ENCODE assay signal across 1 cellular context in genomic region chr17:63519972-63520882, GRCh38.
A peak's percentile ranks its signal among the peaks of the same experiment; 100 is the strongest.
TF ChIP-seq lines count a peak whose summit lies in the region.

No MANE protein-coding gene starts in this region.

TF ChIP-seq in HepG2, 621 proteins besides CTCF, POLR2A, EP300 and RAD21 (continues in another document):
- TF ChIP-seq RFX3 (CRISPR knock-in tag; IDR thresholded peaks at IDR 0.05), result peak; percentile 74
- peak; percentile 78 for TF ChIP-seq MYPOP (CRISPR knock-in tag; IDR thresholded peaks at IDR 0.05)
- TF ChIP-seq MED13 (CRISPR knock-in tag; IDR thresholded peaks at IDR 0.05), result no peak
- TF ChIP-seq PHF5A (CRISPR knock-in tag; IDR thresholded peaks at IDR 0.05; ENCODE audit: low read depth, unreplicated experiment), result peak; percentile 50
- TF ChIP-seq, protein P1, sequence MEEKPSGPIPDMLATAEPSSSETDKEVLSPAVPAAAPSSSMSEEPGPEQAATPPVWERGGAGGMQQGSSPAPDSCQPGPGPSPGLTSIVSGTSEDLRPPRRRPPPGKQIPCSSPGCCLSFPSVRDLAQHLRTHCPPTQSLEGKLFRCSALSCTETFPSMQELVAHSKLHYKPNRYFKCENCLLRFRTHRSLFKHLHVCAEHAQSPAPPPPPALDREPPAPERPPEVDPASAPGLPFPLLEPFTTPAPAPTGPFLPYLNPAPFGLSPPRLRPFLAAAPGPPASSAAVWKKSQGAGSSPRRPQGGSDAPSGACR (CRISPR knock-in tag; IDR thresholded peaks at IDR 0.05), result peak; percentile 91; the same call in 1 of the 2 replicates
- no peak for TF ChIP-seq U2AF2 (IDR thresholded peaks at IDR 0.05; ENCODE audit: low read depth, low read length)
- peak; percentile 5 to 82; a peak in 3 of 4 replicates for TF ChIP-seq REST (IDR thresholded peaks at IDR 0.05; ENCODE audit: borderline replicate concordance in 1 of 2, low read depth in 1 of 2, low read length in 2 of 2)
- TF ChIP-seq ZNF20 (CRISPR knock-in tag; IDR thresholded peaks at IDR 0.05), result no peak
- TF ChIP-seq, protein P2, sequence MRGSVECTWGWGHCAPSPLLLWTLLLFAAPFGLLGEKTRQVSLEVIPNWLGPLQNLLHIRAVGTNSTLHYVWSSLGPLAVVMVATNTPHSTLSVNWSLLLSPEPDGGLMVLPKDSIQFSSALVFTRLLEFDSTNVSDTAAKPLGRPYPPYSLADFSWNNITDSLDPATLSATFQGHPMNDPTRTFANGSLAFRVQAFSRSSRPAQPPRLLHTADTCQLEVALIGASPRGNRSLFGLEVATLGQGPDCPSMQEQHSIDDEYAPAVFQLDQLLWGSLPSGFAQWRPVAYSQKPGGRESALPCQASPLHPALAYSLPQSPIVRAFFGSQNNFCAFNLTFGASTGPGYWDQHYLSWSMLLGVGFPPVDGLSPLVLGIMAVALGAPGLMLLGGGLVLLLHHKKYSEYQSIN (CRISPR knock-in tag; IDR thresholded peaks at IDR 0.05; ENCODE audit: borderline replicate concordance), result no peak
- no peak for TF ChIP-seq ZFP62 (CRISPR knock-in tag; IDR thresholded peaks at IDR 0.05)
- TF ChIP-seq, protein P3, sequence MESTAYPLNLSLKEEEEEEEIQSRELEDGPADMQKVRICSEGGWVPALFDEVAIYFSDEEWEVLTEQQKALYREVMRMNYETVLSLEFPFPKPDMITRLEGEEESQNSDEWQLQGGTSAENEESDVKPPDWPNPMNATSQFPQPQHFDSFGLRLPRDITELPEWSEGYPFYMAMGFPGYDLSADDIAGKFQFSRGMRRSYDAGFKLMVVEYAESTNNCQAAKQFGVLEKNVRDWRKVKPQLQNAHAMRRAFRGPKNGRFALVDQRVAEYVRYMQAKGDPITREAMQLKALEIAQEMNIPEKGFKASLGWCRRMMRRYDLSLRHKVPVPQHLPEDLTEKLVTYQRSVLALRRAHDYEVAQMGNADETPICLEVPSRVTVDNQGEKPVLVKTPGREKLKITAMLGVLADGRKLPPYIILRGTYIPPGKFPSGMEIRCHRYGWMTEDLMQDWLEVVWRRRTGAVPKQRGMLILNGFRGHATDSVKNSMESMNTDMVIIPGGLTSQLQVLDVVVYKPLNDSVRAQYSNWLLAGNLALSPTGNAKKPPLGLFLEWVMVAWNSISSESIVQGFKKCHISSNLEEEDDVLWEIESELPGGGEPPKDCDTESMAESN (CRISPR knock-in tag; conservative IDR thresholded peaks at IDR 0.05), result peak; percentile 81
- TF ChIP-seq ATF5 (CRISPR knock-in tag; IDR thresholded peaks at IDR 0.05; ENCODE audit: low read depth), result no peak
- peak; percentile 59 for TF ChIP-seq RBM39 (IDR thresholded peaks at IDR 0.05; ENCODE audit: low read depth, low read length, poor library complexity, severe bottlenecking)
- TF ChIP-seq HNF4G (IDR thresholded peaks at IDR 0.05; ENCODE audit: borderline replicate concordance, low read depth, low read length), result peak; percentile 60; the same call in 1 of the 2 replicates
- peak; percentile 68 for TF ChIP-seq HNF4G (CRISPR knock-in tag; IDR thresholded peaks at IDR 0.05; ENCODE audit: borderline replicate concordance, low read depth)
- TF ChIP-seq THAP11 (CRISPR knock-in tag; IDR thresholded peaks at IDR 0.05), result peak; percentile 74
- TF ChIP-seq ZNF672 (CRISPR knock-in tag; IDR thresholded peaks at IDR 0.05), result no peak
- TF ChIP-seq SUZ12 (IDR thresholded peaks at IDR 0.05; ENCODE audit: low read depth, low read length), result no peak
- peak; percentile 84; the same call in 1 of the 2 replicates for TF ChIP-seq NCOR1 (IDR thresholded peaks at IDR 0.05; ENCODE audit: borderline replicate concordance, low read length)
- TF ChIP-seq RBAK (CRISPR knock-in tag; IDR thresholded peaks at IDR 0.05), result peak; percentile 28; the same call in 1 of the 2 replicates
- TF ChIP-seq FOXA3 (CRISPR knock-in tag; IDR thresholded peaks at IDR 0.05), result peak; percentile 93
- no peak for TF ChIP-seq ZFP41 (CRISPR knock-in tag; IDR thresholded peaks at IDR 0.05; ENCODE audit: borderline replicate concordance)
- TF ChIP-seq GMEB1 (CRISPR knock-in tag; IDR thresholded peaks at IDR 0.05; ENCODE audit: borderline replicate concordance), result peak; percentile 16; the same call in 1 of the 2 replicates
- TF ChIP-seq, protein P4, sequence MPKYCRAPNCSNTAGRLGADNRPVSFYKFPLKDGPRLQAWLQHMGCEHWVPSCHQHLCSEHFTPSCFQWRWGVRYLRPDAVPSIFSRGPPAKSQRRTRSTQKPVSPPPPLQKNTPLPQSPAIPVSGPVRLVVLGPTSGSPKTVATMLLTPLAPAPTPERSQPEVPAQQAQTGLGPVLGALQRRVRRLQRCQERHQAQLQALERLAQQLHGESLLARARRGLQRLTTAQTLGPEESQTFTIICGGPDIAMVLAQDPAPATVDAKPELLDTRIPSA (CRISPR knock-in tag; IDR thresholded peaks at IDR 0.05; ENCODE audit: borderline replicate concordance), result no peak
- TF ChIP-seq ZNF549 (CRISPR knock-in tag; IDR thresholded peaks at IDR 0.05), result no peak
- TF ChIP-seq, protein P5, sequence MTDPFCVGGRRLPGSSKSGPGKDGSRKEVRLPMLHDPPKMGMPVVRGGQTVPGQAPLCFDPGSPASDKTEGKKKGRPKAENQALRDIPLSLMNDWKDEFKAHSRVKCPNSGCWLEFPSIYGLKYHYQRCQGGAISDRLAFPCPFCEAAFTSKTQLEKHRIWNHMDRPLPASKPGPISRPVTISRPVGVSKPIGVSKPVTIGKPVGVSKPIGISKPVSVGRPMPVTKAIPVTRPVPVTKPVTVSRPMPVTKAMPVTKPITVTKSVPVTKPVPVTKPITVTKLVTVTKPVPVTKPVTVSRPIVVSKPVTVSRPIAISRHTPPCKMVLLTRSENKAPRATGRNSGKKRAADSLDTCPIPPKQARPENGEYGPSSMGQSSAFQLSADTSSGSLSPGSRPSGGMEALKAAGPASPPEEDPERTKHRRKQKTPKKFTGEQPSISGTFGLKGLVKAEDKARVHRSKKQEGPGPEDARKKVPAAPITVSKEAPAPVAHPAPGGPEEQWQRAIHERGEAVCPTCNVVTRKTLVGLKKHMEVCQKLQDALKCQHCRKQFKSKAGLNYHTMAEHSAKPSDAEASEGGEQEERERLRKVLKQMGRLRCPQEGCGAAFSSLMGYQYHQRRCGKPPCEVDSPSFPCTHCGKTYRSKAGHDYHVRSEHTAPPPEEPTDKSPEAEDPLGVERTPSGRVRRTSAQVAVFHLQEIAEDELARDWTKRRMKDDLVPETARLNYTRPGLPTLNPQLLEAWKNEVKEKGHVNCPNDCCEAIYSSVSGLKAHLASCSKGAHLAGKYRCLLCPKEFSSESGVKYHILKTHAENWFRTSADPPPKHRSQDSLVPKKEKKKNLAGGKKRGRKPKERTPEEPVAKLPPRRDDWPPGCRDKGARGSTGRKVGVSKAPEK (CRISPR knock-in tag; IDR thresholded peaks at IDR 0.05; ENCODE audit: borderline replicate concordance), result 0 out of 2 replicates have a peak, but pooled peaks have one; percentile 70
- TF ChIP-seq HNF4A (CRISPR knock-in tag; IDR thresholded peaks at IDR 0.05), result peak; percentile 70
- TF ChIP-seq ATM (IDR thresholded peaks at IDR 0.05; ENCODE audit: borderline replicate concordance), result no peak
- no peak for TF ChIP-seq FOXP1 (IDR thresholded peaks at IDR 0.05)
- peak; percentile 83 for TF ChIP-seq FOXP1 (CRISPR knock-in tag; IDR thresholded peaks at IDR 0.05)
- TF ChIP-seq ADNP (CRISPR knock-in tag; IDR thresholded peaks at IDR 0.05), result 0 out of 2 replicates have a peak, but pooled peaks have one; percentile 40
- TF ChIP-seq ZFY (CRISPR knock-in tag; IDR thresholded peaks at IDR 0.05), result peak; percentile 46
- TF ChIP-seq ZNF770 (CRISPR knock-in tag; IDR thresholded peaks at IDR 0.05), result 0 out of 2 replicates have a peak, but pooled peaks have one; percentile 17
- TF ChIP-seq ZNF33B (CRISPR knock-in tag; IDR thresholded peaks at IDR 0.05), result no peak
- TF ChIP-seq SP4 (CRISPR knock-in tag; IDR thresholded peaks at IDR 0.05), result 0 out of 2 replicates have a peak, but pooled peaks have one; percentile 58
- peak; percentile 19; the same call in 1 of the 2 replicates for TF ChIP-seq SMC3 (IDR thresholded peaks at IDR 0.05; ENCODE audit: low read length)
- TF ChIP-seq ATF1 (CRISPR knock-in tag; IDR thresholded peaks at IDR 0.05), result 0 out of 2 replicates have a peak, but pooled peaks have one; percentile 10
- TF ChIP-seq ZFP36L2 (CRISPR knock-in tag; IDR thresholded peaks at IDR 0.05), result no peak
- TF ChIP-seq ZBTB14 (CRISPR knock-in tag; IDR thresholded peaks at IDR 0.05), result no peak
- TF ChIP-seq ZNF652 (CRISPR knock-in tag; IDR thresholded peaks at IDR 0.05; ENCODE audit: borderline replicate concordance, low read depth), result no peak
- TF ChIP-seq ZNF556 (CRISPR knock-in tag; IDR thresholded peaks at IDR 0.05; ENCODE audit: borderline replicate concordance), result peak; percentile 68; the same call in 1 of the 2 replicates
- peak; percentile 33; the same call in 1 of the 2 replicates for TF ChIP-seq LCORL (IDR thresholded peaks at IDR 0.05)
- peak; percentile 97 for TF ChIP-seq LCORL (CRISPR knock-in tag; IDR thresholded peaks at IDR 0.05)
